In genomic region chr19:49639401-49640112, GRCh38 we compare ENCODE assay signal across 8 cellular contexts. TPM values are rescaled to one million over a fixed set of nuclear protein-coding genes. Genes with fewer than 3 reads are reported as not detected.
DNase-seq lines count a peak whose midpoint lies in the region; ATAC-seq and TF ChIP-seq lines count a peak whose summit lies in the region.

No MANE protein-coding gene starts in this region.

- peaks cover 4% of the 10 kb centered on the region for H3K36me3 ChIP-seq in iPS-15b (ENCODE audit: control insufficient read depth, insufficient read depth, low read length)

- H3K27me3 ChIP-seq in HL-60 (ENCODE audit: insufficient read depth, poor library complexity, severe bottlenecking): no peaks in the 10 kb centered on the region
- H3K27me3 ChIP-seq in iPS-15b (ENCODE audit: control insufficient read depth, insufficient read depth, low read length): no peaks in the 10 kb centered on the region

- peak overlapping the region; percentile 61 for H3K27ac Mint-ChIP-seq in activated T-helper 1 cell treated with anti-CD3 and anti-CD28 coated beads, Interleukin-12 subunit alpha, Interleukin-12 subunit beta, Interleukin-2, Interleukin-4 antibody, amounts not matched to agents 30 ng/mL and 10 ng/mL and 1 ng/mL, durations not matched to agents 14 hours and 24 hours and 36 hours
- H3K27ac Mint-ChIP-seq in stimulated activated effector memory CD8-positive, alpha-beta T cell treated with anti-CD3 and anti-CD28 coated beads, Interleukin-12 subunit alpha, Interleukin-12 subunit beta, amount 100 ng/mL, for 72 hours: peak overlapping the region; percentile 99

- peaks cover 53% of the 10 kb centered on the region for H3K4me1 Mint-ChIP-seq in activated T-helper 1 cell treated with anti-CD3 and anti-CD28 coated beads, Interleukin-12 subunit alpha, Interleukin-12 subunit beta, Interleukin-2, Interleukin-4 antibody, amounts not matched to agents 30 ng/mL and 10 ng/mL and 1 ng/mL, durations not matched to agents 14 hours and 24 hours and 36 hours (ENCODE audit: low read depth)
- peaks cover 70% of the 10 kb centered on the region for H3K4me1 Mint-ChIP-seq in stimulated activated effector memory CD8-positive, alpha-beta T cell treated with anti-CD3 and anti-CD28 coated beads, Interleukin-12 subunit alpha, Interleukin-12 subunit beta, amount 100 ng/mL, for 72 hours

- no peak overlapping the region for H3K27ac ChIP-seq in HL-60 (replicated peaks)

- no peak for TF ChIP-seq CTCF in HL-60 (IDR thresholded peaks at IDR 0.05; ENCODE audit: insufficient read depth, low read length)

- intact Hi-C loops in activated T-helper 1 cell treated with anti-CD3 and anti-CD28 coated beads, Interleukin-12 subunit alpha, Interleukin-12 subunit beta, Interleukin-2, Interleukin-4 antibody, amounts not matched to agents 30 ng/mL and 10 ng/mL and 1 ng/mL, durations not matched to agents 14 hours and 24 hours and 36 hours (cut with micrococcal nuclease): loop anchor here (1.0 to 10.0 kb wide), 15 partner anchors 37 to 1277 kb away; partner anchors contain the start of genes ALDH16A1, DBP, FUZ and JOSD2

- peaks cover 7% of the 10 kb centered on the region for H3K4me1 ChIP-seq in iPS-15b (ENCODE audit: control insufficient read depth, insufficient read depth, low read length)

- H3K27me3 Mint-ChIP-seq in activated T-helper 1 cell treated with anti-CD3 and anti-CD28 coated beads, Interleukin-12 subunit alpha, Interleukin-12 subunit beta, Interleukin-2, Interleukin-4 antibody, amounts not matched to agents 30 ng/mL and 10 ng/mL and 1 ng/mL, durations not matched to agents 14 hours and 24 hours and 36 hours (ENCODE audit: insufficient read depth): no peaks in the 10 kb centered on the region

- H3K9me3 Mint-ChIP-seq in activated T-helper 1 cell treated with anti-CD3 and anti-CD28 coated beads, Interleukin-12 subunit alpha, Interleukin-12 subunit beta, Interleukin-2, Interleukin-4 antibody, amounts not matched to agents 30 ng/mL and 10 ng/mL and 1 ng/mL, durations not matched to agents 14 hours and 24 hours and 36 hours: no peaks in the 10 kb centered on the region
- no peaks in the 10 kb centered on the region for H3K9me3 Mint-ChIP-seq in stimulated activated effector memory CD8-positive, alpha-beta T cell treated with anti-CD3 and anti-CD28 coated beads, Interleukin-12 subunit alpha, Interleukin-12 subunit beta, amount 100 ng/mL, for 72 hours

- H3K9me3 ChIP-seq in iPS-15b (ENCODE audit: control insufficient read depth, insufficient read depth, low read length): no peaks in the 10 kb centered on the region

- no peak for ATAC-seq in stimulated activated effector memory CD8-positive, alpha-beta T cell treated with anti-CD3 and anti-CD28 coated beads, Interleukin-12 subunit alpha, Interleukin-12 subunit beta, amount 100 ng/mL, for 72 hours
- no peak for ATAC-seq in HG03469 (IDR thresholded peaks at IDR 0.05; ENCODE audit: unreplicated experiment)

- no peak for DNase-seq in HL-60 (ENCODE audit: low read depth in 1 of 2, low spot score in 1 of 2)
- DNase-seq in activated T-helper 1 cell treated with anti-CD3 and anti-CD28 coated beads, Interleukin-12 subunit alpha, Interleukin-12 subunit beta, Interleukin-2, Interleukin-4 antibody, amounts not matched to agents 30 ng/mL and 10 ng/mL and 1 ng/mL, durations not matched to agents 14 hours and 24 hours and 36 hours (ENCODE audit: low spot score): no peak
- peak in 1 of 2 donors; percentile 63 for DNase-seq in stimulated activated effector memory CD8-positive, alpha-beta T cell treated with anti-CD3 and anti-CD28 coated beads, Interleukin-12 subunit alpha, Interleukin-12 subunit beta, amount 100 ng/mL, for 72 hours (ENCODE audit: low spot score in 2 of 2)
- DNase-seq in DMS153 (lab: John Stamatoyannopoulos, UW): no peak
- no peak for DNase-seq in NCI-H748 (lab: John Stamatoyannopoulos, UW; ENCODE audit: unreplicated experiment)
- no peak for DNase-seq in Ammon's horn (ENCODE audit: low spot score)

- H3K4me3 ChIP-seq in HL-60 (replicated peaks; ENCODE audit: insufficient read depth, low read length): peak overlapping the region; percentile 39
- peak overlapping the region; percentile 50 for H3K4me3 ChIP-seq in iPS-15b (ENCODE audit: low read depth, low read length)

- H3K4me3 Mint-ChIP-seq in activated T-helper 1 cell treated with anti-CD3 and anti-CD28 coated beads, Interleukin-12 subunit alpha, Interleukin-12 subunit beta, Interleukin-2, Interleukin-4 antibody, amounts not matched to agents 30 ng/mL and 10 ng/mL and 1 ng/mL, durations not matched to agents 14 hours and 24 hours and 36 hours: peak overlapping the region; percentile 77
- peak overlapping the region; percentile 99 for H3K4me3 Mint-ChIP-seq in stimulated activated effector memory CD8-positive, alpha-beta T cell treated with anti-CD3 and anti-CD28 coated beads, Interleukin-12 subunit alpha, Interleukin-12 subunit beta, amount 100 ng/mL, for 72 hours

- H3K9ac ChIP-seq in iPS-15b (ENCODE audit: low read depth, low read length): no peak overlapping the region

- peaks cover 6% of the 10 kb centered on the region for H3K36me3 Mint-ChIP-seq in activated T-helper 1 cell treated with anti-CD3 and anti-CD28 coated beads, Interleukin-12 subunit alpha, Interleukin-12 subunit beta, Interleukin-2, Interleukin-4 antibody, amounts not matched to agents 30 ng/mL and 10 ng/mL and 1 ng/mL, durations not matched to agents 14 hours and 24 hours and 36 hours (ENCODE audit: low read depth)
- H3K36me3 Mint-ChIP-seq in stimulated activated effector memory CD8-positive, alpha-beta T cell treated with anti-CD3 and anti-CD28 coated beads, Interleukin-12 subunit alpha, Interleukin-12 subunit beta, amount 100 ng/mL, for 72 hours: peaks cover 65% of the 10 kb centered on the region

RNA-seq across cellular contexts. Expression of gene RRAS, which starts 0.4 kb away (rescaled TPM):
- total RNA-seq in activated T-helper 1 cell treated with anti-CD3 and anti-CD28 coated beads, Interleukin-12 subunit alpha, Interleukin-12 subunit beta, Interleukin-2, Interleukin-4 antibody, amounts not matched to agents 30 ng/mL and 10 ng/mL and 1 ng/mL, durations not matched to agents 14 hours and 24 hours and 36 hours: 4.4 and 4.7 TPM in 2 replicates

RNA-seq across cellular contexts. Expression of gene SCAF1, which starts 2.5 kb away (rescaled TPM):
- 75.4 and 79.7 TPM in 2 replicates for total RNA-seq in activated T-helper 1 cell treated with anti-CD3 and anti-CD28 coated beads, Interleukin-12 subunit alpha, Interleukin-12 subunit beta, Interleukin-2, Interleukin-4 antibody, amounts not matched to agents 30 ng/mL and 10 ng/mL and 1 ng/mL, durations not matched to agents 14 hours and 24 hours and 36 hours

RNA-seq across cellular contexts. Expression of gene IRF3, which starts 26.1 kb away (rescaled TPM):
- total RNA-seq in activated T-helper 1 cell treated with anti-CD3 and anti-CD28 coated beads, Interleukin-12 subunit alpha, Interleukin-12 subunit beta, Interleukin-2, Interleukin-4 antibody, amounts not matched to agents 30 ng/mL and 10 ng/mL and 1 ng/mL, durations not matched to agents 14 hours and 24 hours and 36 hours: 149 and 156 TPM in 2 replicates

RNA-seq across cellular contexts. Expression of gene BCL2L12, which starts 26.2 kb away (rescaled TPM):
- total RNA-seq in activated T-helper 1 cell treated with anti-CD3 and anti-CD28 coated beads, Interleukin-12 subunit alpha, Interleukin-12 subunit beta, Interleukin-2, Interleukin-4 antibody, amounts not matched to agents 30 ng/mL and 10 ng/mL and 1 ng/mL, durations not matched to agents 14 hours and 24 hours and 36 hours: 72.2 and 73.7 TPM in 2 replicates

RNA-seq across cellular contexts. Expression of gene PRMT1, which starts 37.5 kb away (rescaled TPM):
- total RNA-seq in activated T-helper 1 cell treated with anti-CD3 and anti-CD28 coated beads, Interleukin-12 subunit alpha, Interleukin-12 subunit beta, Interleukin-2, Interleukin-4 antibody, amounts not matched to agents 30 ng/mL and 10 ng/mL and 1 ng/mL, durations not matched to agents 14 hours and 24 hours and 36 hours: 450 and 462 TPM in 2 replicates
